ENCODE assay signal across 1 cellular context in the genomic region with DNA sequence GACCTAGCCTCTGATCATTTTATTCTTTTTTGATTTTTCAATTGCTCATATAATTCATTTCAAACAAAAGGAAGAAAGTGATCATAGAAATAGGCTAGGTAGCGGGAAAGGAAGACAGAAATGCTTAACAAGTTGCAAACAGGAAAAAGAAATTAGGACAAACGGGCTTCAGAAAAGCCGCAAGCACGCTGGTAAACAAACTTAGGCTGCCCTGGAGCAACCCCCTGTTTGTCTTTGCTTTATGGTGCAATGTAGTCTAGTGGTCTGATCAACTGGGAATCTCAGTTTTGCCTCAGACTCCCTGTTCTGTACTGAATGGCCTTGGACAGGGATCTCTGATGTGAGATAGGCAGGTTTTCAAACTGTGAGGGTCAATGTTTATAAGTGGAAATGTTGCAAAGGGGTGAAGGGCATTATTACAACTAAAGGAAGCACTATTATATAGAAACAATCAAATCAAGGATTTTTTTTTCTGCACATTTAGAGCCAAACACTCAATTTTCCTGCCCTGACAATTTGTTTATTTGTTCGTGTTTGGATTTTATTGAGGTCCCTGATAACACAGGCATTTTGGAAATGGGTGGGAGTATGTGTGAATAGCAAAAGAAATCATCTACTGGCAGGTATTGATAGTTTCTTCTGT.
A peak's percentile ranks its signal among the peaks of the same experiment; 100 is the strongest.
TF ChIP-seq lines count a peak whose summit lies in the region.

No MANE protein-coding gene starts in this region.

TF ChIP-seq in HepG2, 621 proteins besides CTCF, POLR2A, EP300 and RAD21 (continued from another document and continues in another):
- TF ChIP-seq ZNF207 (IDR thresholded peaks at IDR 0.05; ENCODE audit: borderline replicate concordance): no peak
- no peak for TF ChIP-seq RFX1 (IDR thresholded peaks at IDR 0.05)
- peak; percentile 96 for TF ChIP-seq PAXIP1 (CRISPR knock-in tag; conservative IDR thresholded peaks at IDR 0.05)
- TF ChIP-seq ZNF33A (CRISPR knock-in tag; IDR thresholded peaks at IDR 0.05; ENCODE audit: borderline replicate concordance): no peak
- TF ChIP-seq PRPF4 (IDR thresholded peaks at IDR 0.05; ENCODE audit: low read depth, low read length, poor library complexity, severe bottlenecking): no peak
- no peak for TF ChIP-seq ZSCAN12 (CRISPR knock-in tag; IDR thresholded peaks at IDR 0.05)
- peak; percentile 91 for TF ChIP-seq ZNF205 (CRISPR knock-in tag; IDR thresholded peaks at IDR 0.05)
- no peak for TF ChIP-seq ZSCAN25 (CRISPR knock-in tag; IDR thresholded peaks at IDR 0.05)
- no peak for TF ChIP-seq ZNF280B (CRISPR knock-in tag; IDR thresholded peaks at IDR 0.05; ENCODE audit: borderline replicate concordance)
- TF ChIP-seq REL (CRISPR knock-in tag; conservative IDR thresholded peaks at IDR 0.05): no peak
- TF ChIP-seq PLRG1 (conservative IDR thresholded peaks at IDR 0.05): no peak
- TF ChIP-seq BRCA1 (CRISPR knock-in tag; IDR thresholded peaks at IDR 0.05): peak; percentile 44; the same call in 1 of the 2 replicates
- no peak for TF ChIP-seq ZSCAN21 (CRISPR knock-in tag; IDR thresholded peaks at IDR 0.05; ENCODE audit: borderline replicate concordance)
- TF ChIP-seq, protein P1, sequence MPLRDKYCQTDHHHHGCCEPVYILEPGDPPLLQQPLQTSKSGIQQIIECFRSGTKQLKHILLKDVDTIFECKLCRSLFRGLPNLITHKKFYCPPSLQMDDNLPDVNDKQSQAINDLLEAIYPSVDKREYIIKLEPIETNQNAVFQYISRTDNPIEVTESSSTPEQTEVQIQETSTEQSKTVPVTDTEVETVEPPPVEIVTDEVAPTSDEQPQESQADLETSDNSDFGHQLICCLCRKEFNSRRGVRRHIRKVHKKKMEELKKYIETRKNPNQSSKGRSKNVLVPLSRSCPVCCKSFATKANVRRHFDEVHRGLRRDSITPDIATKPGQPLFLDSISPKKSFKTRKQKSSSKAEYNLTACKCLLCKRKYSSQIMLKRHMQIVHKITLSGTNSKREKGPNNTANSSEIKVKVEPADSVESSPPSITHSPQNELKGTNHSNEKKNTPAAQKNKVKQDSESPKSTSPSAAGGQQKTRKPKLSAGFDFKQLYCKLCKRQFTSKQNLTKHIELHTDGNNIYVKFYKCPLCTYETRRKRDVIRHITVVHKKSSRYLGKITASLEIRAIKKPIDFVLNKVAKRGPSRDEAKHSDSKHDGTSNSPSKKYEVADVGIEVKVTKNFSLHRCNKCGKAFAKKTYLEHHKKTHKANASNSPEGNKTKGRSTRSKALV (CRISPR knock-in tag; IDR thresholded peaks at IDR 0.05): no peak
- peak; percentile 97; the same call in 1 of the 2 replicates for TF ChIP-seq NCOR1 (IDR thresholded peaks at IDR 0.05; ENCODE audit: borderline replicate concordance, low read length)
- peak; percentile 97 for TF ChIP-seq CBFB (CRISPR knock-in tag; IDR thresholded peaks at IDR 0.05)
- TF ChIP-seq EHMT2 (IDR thresholded peaks at IDR 0.05; ENCODE audit: borderline replicate concordance, low read depth, low read length): peak; percentile 70; the same call in 1 of the 2 replicates
- no peak for TF ChIP-seq GRHL1 (CRISPR knock-in tag; conservative IDR thresholded peaks at IDR 0.05)
- no peak for TF ChIP-seq ZNF790 (CRISPR knock-in tag; IDR thresholded peaks at IDR 0.05; ENCODE audit: borderline replicate concordance)
- no peak for TF ChIP-seq IKZF1 (IDR thresholded peaks at IDR 0.05)
- peak; percentile 81; the same call in 1 of the 2 replicates for TF ChIP-seq ZNF232 (CRISPR knock-in tag; IDR thresholded peaks at IDR 0.05; ENCODE audit: borderline replicate concordance)
- TF ChIP-seq FOSL1 (CRISPR knock-in tag; IDR thresholded peaks at IDR 0.05; ENCODE audit: borderline replicate concordance): 0 out of 2 replicates have a peak, but pooled peaks have one; percentile 29
- TF ChIP-seq HDAC2 (CRISPR knock-in tag; IDR thresholded peaks at IDR 0.05): peak; percentile 96
- TF ChIP-seq RBM39 (IDR thresholded peaks at IDR 0.05; ENCODE audit: low read depth, low read length, poor library complexity, severe bottlenecking): no peak
- TF ChIP-seq ZBTB44 (CRISPR knock-in tag; IDR thresholded peaks at IDR 0.05): no peak
- no peak for TF ChIP-seq ZNF496 (CRISPR knock-in tag; IDR thresholded peaks at IDR 0.05; ENCODE audit: insufficient replicate concordance)
- TF ChIP-seq KAT7 (CRISPR knock-in tag; IDR thresholded peaks at IDR 0.05; ENCODE audit: borderline replicate concordance): no peak
- no peak for TF ChIP-seq E2F2 (CRISPR knock-in tag; IDR thresholded peaks at IDR 0.05; ENCODE audit: borderline replicate concordance)
- no peak for TF ChIP-seq DZIP1 (CRISPR knock-in tag; IDR thresholded peaks at IDR 0.05)
- TF ChIP-seq RARA (CRISPR knock-in tag; IDR thresholded peaks at IDR 0.05): peak; percentile 99
- TF ChIP-seq ZNF660 (CRISPR knock-in tag; IDR thresholded peaks at IDR 0.05; ENCODE audit: borderline replicate concordance, low read depth): no peak
- TF ChIP-seq, protein P2, sequence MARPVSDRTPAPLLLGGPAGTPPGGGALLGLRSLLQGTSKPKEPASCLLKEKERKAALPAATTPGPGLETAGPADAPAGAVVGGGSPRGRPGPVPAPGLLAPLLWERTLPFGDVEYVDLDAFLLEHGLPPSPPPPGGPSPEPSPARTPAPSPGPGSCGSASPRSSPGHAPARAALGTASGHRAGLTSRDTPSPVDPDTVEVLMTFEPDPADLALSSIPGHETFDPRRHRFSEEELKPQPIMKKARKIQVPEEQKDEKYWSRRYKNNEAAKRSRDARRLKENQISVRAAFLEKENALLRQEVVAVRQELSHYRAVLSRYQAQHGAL (CRISPR knock-in tag; IDR thresholded peaks at IDR 0.05; ENCODE audit: not compliant biosample characterization): no peak
- peak; percentile 87 for TF ChIP-seq TEAD3 (CRISPR knock-in tag; optimal IDR thresholded peaks at IDR 0.05; ENCODE audit: borderline replicate concordance)
- no peak for TF ChIP-seq ZNF484 (CRISPR knock-in tag; IDR thresholded peaks at IDR 0.05; ENCODE audit: borderline replicate concordance, low read depth)
- TF ChIP-seq CENPT (CRISPR knock-in tag; IDR thresholded peaks at IDR 0.05; ENCODE audit: low read depth): no peak
- no peak for TF ChIP-seq ZNF552 (CRISPR knock-in tag; IDR thresholded peaks at IDR 0.05; ENCODE audit: borderline replicate concordance)
- peak; percentile 97 for TF ChIP-seq PITX1 (CRISPR knock-in tag; IDR thresholded peaks at IDR 0.05)
- TF ChIP-seq, protein P3, sequence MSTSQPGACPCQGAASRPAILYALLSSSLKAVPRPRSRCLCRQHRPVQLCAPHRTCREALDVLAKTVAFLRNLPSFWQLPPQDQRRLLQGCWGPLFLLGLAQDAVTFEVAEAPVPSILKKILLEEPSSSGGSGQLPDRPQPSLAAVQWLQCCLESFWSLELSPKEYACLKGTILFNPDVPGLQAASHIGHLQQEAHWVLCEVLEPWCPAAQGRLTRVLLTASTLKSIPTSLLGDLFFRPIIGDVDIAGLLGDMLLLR (CRISPR knock-in tag; IDR thresholded peaks at IDR 0.05): no peak
- TF ChIP-seq ZSCAN5A (CRISPR knock-in tag; IDR thresholded peaks at IDR 0.05; ENCODE audit: borderline replicate concordance): no peak; the same call in 1 of the 2 replicates
- TF ChIP-seq, protein P4, sequence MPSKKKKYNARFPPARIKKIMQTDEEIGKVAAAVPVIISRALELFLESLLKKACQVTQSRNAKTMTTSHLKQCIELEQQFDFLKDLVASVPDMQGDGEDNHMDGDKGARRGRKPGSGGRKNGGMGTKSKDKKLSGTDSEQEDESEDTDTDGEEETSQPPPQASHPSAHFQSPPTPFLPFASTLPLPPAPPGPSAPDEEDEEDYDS (CRISPR knock-in tag; IDR thresholded peaks at IDR 0.05): 0 out of 2 replicates have a peak, but pooled peaks have one; percentile 21
- TF ChIP-seq RBFOX2 (IDR thresholded peaks at IDR 0.05; ENCODE audit: low read depth, low read length): no peak
